In the genomic region with DNA sequence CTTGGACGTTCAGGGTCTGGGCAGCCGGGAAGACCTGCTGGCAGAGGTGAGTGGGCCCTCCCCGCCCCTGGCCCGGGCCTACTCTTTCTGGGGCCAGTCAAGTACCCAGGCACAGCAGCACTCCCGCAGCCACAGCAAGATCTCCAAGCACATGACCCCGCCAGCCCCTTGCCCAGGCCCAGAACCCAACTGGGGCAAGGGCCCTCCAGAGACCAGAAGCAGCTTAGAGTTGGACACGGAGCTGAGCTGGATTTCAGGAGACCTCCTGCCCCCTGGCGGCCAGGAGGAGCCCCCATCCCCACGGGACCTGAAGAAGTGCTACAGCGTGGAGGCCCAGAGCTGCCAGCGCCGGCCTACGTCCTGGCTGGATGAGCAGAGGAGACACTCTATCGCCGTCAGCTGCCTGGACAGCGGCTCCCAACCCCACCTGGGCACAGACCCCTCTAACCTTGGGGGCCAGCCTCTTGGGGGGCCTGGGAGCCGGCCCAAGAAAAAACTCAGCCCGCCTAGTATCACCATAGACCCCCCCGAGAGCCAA, we compare ENCODE assay signal across 8 cellular contexts. TPM values are rescaled to one million over a fixed set of nuclear protein-coding genes. Genes with fewer than 3 reads are reported as not detected.
A peak's percentile ranks its signal among the peaks of the same experiment; 100 is the strongest.
DNase-seq lines count a peak whose midpoint lies in the region; ATAC-seq and TF ChIP-seq lines count a peak whose summit lies in the region.

No MANE protein-coding gene starts in this region.

- peaks cover 33% of the 10 kb centered on the region for H3K4me1 Mint-ChIP-seq in mesothelial cell of epicardium

- peak; percentile 70 for DNase-seq in Ammon's horn (ENCODE audit: low spot score)
- peak; percentile 79 for DNase-seq in GM20000 (ENCODE audit: low spot score)
- DNase-seq in NCI-H748 (lab: John Stamatoyannopoulos, UW; ENCODE audit: unreplicated experiment): peak; percentile 63
- DNase-seq in activated CD4-positive, alpha-beta T cell treated with anti-CD3 and anti-CD28 coated beads, Interleukin-2, amount 50 U/mL, for 4 hours: peak; percentile 51 to 56
- DNase-seq in ecto neural progenitor cell (ENCODE audit: low spot score): peak; percentile 92
- DNase-seq in mesothelial cell of epicardium (ENCODE audit: low spot score in 2 of 2, unreplicated experiment in 2 of 2): peak; percentile 64 to 84
- peak; percentile 47 to 51 for DNase-seq in stimulated activated CD8-positive, alpha-beta memory T cell treated with anti-CD3 and anti-CD28 coated beads, Interleukin-2, amount 100 ng/mL, for 48 hours (ENCODE audit: low read depth in 2 of 2)

- H3K9me3 Mint-ChIP-seq in mesothelial cell of epicardium: no peaks in the 10 kb centered on the region

- H3K36me3 Mint-ChIP-seq in mesothelial cell of epicardium: no peaks in the 10 kb centered on the region

- no peak overlapping the region for H3K27ac Mint-ChIP-seq in mesothelial cell of epicardium

- H3K27me3 Mint-ChIP-seq in mesothelial cell of epicardium (ENCODE audit: low read depth): peaks cover 9% of the 10 kb centered on the region

- no peak for ATAC-seq in HG03469 (IDR thresholded peaks at IDR 0.05; ENCODE audit: unreplicated experiment)

- peak; percentile 44 for TF ChIP-seq CTCF in GM20000 (IDR thresholded peaks at IDR 0.05; ENCODE audit: extremely low read depth, missing control alignments)
- TF ChIP-seq CTCF in mesothelial cell of epicardium (IDR thresholded peaks at IDR 0.05; ENCODE audit: unreplicated experiment): peak; percentile 90

- no peak overlapping the region for H3K4me3 Mint-ChIP-seq in mesothelial cell of epicardium

RNA-seq across cellular contexts. Expression of a gene that starts 8.6 kb away (rescaled TPM):
- total RNA-seq in mesothelial cell of epicardium: 0.44 to 1.2 TPM (median 0.93 TPM) in 3 replicates
